1 cellular context compared by ENCODE assay signal in the genomic region with DNA sequence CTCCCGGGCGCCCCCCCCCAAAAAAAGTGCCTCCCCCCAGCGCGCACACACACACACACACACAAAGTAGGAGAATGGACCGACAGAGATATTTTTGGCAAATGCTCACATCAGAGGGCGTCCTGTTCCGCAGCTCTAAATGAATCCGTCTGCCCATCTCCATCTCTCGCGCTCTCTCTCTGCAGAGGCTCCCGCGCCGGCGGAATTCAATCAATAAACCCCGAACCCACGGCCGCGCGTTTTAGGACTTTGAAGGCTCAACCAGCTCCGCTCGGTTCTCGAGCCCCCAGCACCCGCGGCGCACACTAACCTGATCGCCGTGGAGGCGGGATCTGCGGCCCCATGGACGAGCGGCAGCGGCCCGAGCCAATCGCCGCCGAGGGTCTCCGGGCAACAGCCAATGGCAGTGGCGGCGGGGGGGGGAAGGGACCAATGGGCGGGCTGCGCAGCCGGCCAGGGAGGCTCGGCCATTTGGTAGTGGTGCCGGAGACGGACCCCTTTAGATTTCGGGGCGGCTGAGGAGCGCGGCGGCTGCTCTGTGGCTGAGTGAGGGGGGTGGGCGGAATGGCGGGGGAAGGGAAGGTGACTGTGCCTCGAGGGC.
TF ChIP-seq lines count a peak whose summit lies in the region.

A gene (minus strand): TSS at position 307 of the 601 bp plus-strand sequence. CDS start 144 bp downstream, at position 163.

TF ChIP-seq in HepG2, 621 proteins besides CTCF, POLR2A, EP300 and RAD21 (continued from another document and continues in another):
- TF ChIP-seq, protein P1, sequence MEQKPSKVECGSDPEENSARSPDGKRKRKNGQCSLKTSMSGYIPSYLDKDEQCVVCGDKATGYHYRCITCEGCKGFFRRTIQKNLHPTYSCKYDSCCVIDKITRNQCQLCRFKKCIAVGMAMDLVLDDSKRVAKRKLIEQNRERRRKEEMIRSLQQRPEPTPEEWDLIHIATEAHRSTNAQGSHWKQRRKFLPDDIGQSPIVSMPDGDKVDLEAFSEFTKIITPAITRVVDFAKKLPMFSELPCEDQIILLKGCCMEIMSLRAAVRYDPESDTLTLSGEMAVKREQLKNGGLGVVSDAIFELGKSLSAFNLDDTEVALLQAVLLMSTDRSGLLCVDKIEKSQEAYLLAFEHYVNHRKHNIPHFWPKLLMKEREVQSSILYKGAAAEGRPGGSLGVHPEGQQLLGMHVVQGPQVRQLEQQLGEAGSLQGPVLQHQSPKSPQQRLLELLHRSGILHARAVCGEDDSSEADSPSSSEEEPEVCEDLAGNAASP (CRISPR knock-in tag; IDR thresholded peaks at IDR 0.05; ENCODE audit: borderline replicate concordance) = no peak
- TF ChIP-seq ZNF224 (CRISPR knock-in tag; IDR thresholded peaks at IDR 0.05) (no peak), ZNF567 (CRISPR knock-in tag; IDR thresholded peaks at IDR 0.05; ENCODE audit: borderline replicate concordance) (no peak), SETDB1 (CRISPR knock-in tag; IDR thresholded peaks at IDR 0.05; ENCODE audit: borderline replicate concordance) (no peak), RFX1 (IDR thresholded peaks at IDR 0.05) (peak; percentile 13; the same call in 1 of the 2 replicates), KMT2A (CRISPR knock-in tag; IDR thresholded peaks at IDR 0.05) (no peak), AHR (CRISPR knock-in tag; IDR thresholded peaks at IDR 0.05) (no peak), DMAP1 (CRISPR knock-in tag; IDR thresholded peaks at IDR 0.05) (no peak), ZSCAN30 (CRISPR knock-in tag; IDR thresholded peaks at IDR 0.05) (no peak), ZNF484 (CRISPR knock-in tag; IDR thresholded peaks at IDR 0.05; ENCODE audit: borderline replicate concordance, low read depth) (no peak), EED (CRISPR knock-in tag; IDR thresholded peaks at IDR 0.05) (no peak), KLF9 (CRISPR knock-in tag; IDR thresholded peaks at IDR 0.05; ENCODE audit: low read depth) (0 out of 2 replicates have a peak, but pooled peaks have one; percentile 40), RCOR2 (CRISPR knock-in tag; IDR thresholded peaks at IDR 0.05) (no peak), SNAPC2 (CRISPR knock-in tag; IDR thresholded peaks at IDR 0.05) (no peak), FOXA3 (CRISPR knock-in tag; IDR thresholded peaks at IDR 0.05) (no peak), ZNF496 (CRISPR knock-in tag; IDR thresholded peaks at IDR 0.05; ENCODE audit: insufficient replicate concordance) (no peak), FOSL2 (CRISPR knock-in tag; IDR thresholded peaks at IDR 0.05) (no peak; the same call in 1 of the 2 replicates), TCF7 (IDR thresholded peaks at IDR 0.05; ENCODE audit: low read depth) (0 out of 2 replicates have a peak, but pooled peaks have one; percentile 3), GTF2F1 (IDR thresholded peaks at IDR 0.05; ENCODE audit: low read length) (no peak), ZNF225 (CRISPR knock-in tag; IDR thresholded peaks at IDR 0.05) (no peak), MZF1 (CRISPR knock-in tag; IDR thresholded peaks at IDR 0.05; ENCODE audit: borderline replicate concordance) (no peak), ATF1 (CRISPR knock-in tag; IDR thresholded peaks at IDR 0.05) (no peak)
- TF ChIP-seq, protein P2, sequence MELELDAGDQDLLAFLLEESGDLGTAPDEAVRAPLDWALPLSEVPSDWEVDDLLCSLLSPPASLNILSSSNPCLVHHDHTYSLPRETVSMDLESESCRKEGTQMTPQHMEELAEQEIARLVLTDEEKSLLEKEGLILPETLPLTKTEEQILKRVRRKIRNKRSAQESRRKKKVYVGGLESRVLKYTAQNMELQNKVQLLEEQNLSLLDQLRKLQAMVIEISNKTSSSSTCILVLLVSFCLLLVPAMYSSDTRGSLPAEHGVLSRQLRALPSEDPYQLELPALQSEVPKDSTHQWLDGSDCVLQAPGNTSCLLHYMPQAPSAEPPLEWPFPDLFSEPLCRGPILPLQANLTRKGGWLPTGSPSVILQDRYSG (CRISPR knock-in tag; IDR thresholded peaks at IDR 0.05) = no peak
- TF ChIP-seq, protein P3, sequence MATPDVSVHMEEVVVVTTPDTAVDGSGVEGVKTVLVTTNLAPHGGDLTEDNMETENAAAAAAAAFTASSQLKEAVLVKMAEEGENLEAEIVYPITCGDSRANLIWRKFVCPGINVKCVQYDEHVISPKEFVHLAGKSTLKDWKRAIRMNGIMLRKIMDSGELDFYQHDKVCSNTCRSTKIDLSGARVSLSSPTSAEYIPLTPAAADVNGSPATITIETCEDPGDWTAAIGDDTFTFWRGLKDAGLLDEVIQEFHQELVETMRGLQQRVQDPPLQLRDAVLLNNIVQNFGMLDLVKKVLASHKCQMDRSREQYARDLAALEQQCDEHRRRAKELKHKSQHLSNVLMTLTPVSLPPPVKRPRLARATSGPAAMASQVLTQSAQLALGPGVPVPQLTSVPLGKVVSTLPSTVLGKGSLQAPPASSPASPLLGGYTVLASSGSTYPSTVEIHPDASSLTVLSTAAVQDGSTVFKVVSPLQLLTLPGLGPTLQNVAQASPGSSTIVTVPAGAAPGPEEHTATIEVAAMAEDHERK (CRISPR knock-in tag; IDR thresholded peaks at IDR 0.05; ENCODE audit: low read depth) = no peak
- TF ChIP-seq, protein P4, sequence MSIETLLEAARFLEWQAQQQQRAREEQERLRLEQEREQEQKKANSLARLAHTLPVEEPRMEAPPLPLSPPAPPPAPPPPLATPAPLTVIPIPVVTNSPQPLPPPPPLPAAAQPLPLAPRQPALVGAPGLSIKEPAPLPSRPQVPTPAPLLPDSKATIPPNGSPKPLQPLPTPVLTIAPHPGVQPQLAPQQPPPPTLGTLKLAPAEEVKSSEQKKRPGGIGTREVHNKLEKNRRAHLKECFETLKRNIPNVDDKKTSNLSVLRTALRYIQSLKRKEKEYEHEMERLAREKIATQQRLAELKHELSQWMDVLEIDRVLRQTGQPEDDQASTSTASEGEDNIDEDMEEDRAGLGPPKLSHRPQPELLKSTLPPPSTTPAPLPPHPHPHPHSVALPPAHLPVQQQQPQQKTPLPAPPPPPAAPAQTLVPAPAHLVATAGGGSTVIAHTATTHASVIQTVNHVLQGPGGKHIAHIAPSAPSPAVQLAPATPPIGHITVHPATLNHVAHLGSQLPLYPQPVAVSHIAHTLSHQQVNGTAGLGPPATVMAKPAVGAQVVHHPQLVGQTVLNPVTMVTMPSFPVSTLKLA (IDR thresholded peaks at IDR 0.05) = no peak
- TF ChIP-seq, protein P5, sequence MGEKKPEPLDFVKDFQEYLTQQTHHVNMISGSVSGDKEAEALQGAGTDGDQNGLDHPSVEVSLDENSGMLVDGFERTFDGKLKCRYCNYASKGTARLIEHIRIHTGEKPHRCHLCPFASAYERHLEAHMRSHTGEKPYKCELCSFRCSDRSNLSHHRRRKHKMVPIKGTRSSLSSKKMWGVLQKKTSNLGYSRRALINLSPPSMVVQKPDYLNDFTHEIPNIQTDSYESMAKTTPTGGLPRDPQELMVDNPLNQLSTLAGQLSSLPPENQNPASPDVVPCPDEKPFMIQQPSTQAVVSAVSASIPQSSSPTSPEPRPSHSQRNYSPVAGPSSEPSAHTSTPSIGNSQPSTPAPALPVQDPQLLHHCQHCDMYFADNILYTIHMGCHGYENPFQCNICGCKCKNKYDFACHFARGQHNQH (CRISPR knock-in tag; IDR thresholded peaks at IDR 0.05) = no peak
- TF ChIP-seq, protein P6, sequence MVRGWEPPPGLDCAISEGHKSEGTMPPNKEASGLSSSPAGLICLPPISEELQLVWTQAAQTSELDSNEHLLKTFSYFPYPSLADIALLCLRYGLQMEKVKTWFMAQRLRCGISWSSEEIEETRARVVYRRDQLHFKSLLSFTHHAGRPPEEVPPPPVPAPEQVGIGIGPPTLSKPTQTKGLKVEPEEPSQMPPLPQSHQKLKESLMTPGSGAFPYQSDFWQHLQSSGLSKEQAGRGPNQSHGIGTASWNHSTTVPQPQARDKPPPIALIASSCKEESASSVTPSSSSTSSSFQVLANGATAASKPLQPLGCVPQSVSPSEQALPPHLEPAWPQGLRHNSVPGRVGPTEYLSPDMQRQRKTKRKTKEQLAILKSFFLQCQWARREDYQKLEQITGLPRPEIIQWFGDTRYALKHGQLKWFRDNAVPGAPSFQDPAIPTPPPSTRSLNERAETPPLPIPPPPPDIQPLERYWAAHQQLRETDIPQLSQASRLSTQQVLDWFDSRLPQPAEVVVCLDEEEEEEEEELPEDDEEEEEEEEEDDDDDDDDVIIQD (CRISPR knock-in tag; IDR thresholded peaks at IDR 0.05; ENCODE audit: low read depth) = no peak
- TF ChIP-seq, protein P7, sequence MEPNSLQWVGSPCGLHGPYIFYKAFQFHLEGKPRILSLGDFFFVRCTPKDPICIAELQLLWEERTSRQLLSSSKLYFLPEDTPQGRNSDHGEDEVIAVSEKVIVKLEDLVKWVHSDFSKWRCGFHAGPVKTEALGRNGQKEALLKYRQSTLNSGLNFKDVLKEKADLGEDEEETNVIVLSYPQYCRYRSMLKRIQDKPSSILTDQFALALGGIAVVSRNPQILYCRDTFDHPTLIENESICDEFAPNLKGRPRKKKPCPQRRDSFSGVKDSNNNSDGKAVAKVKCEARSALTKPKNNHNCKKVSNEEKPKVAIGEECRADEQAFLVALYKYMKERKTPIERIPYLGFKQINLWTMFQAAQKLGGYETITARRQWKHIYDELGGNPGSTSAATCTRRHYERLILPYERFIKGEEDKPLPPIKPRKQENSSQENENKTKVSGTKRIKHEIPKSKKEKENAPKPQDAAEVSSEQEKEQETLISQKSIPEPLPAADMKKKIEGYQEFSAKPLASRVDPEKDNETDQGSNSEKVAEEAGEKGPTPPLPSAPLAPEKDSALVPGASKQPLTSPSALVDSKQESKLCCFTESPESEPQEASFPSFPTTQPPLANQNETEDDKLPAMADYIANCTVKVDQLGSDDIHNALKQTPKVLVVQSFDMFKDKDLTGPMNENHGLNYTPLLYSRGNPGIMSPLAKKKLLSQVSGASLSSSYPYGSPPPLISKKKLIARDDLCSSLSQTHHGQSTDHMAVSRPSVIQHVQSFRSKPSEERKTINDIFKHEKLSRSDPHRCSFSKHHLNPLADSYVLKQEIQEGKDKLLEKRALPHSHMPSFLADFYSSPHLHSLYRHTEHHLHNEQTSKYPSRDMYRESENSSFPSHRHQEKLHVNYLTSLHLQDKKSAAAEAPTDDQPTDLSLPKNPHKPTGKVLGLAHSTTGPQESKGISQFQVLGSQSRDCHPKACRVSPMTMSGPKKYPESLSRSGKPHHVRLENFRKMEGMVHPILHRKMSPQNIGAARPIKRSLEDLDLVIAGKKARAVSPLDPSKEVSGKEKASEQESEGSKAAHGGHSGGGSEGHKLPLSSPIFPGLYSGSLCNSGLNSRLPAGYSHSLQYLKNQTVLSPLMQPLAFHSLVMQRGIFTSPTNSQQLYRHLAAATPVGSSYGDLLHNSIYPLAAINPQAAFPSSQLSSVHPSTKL (CRISPR knock-in tag; IDR thresholded peaks at IDR 0.05) = no peak
- TF ChIP-seq, protein P8, sequence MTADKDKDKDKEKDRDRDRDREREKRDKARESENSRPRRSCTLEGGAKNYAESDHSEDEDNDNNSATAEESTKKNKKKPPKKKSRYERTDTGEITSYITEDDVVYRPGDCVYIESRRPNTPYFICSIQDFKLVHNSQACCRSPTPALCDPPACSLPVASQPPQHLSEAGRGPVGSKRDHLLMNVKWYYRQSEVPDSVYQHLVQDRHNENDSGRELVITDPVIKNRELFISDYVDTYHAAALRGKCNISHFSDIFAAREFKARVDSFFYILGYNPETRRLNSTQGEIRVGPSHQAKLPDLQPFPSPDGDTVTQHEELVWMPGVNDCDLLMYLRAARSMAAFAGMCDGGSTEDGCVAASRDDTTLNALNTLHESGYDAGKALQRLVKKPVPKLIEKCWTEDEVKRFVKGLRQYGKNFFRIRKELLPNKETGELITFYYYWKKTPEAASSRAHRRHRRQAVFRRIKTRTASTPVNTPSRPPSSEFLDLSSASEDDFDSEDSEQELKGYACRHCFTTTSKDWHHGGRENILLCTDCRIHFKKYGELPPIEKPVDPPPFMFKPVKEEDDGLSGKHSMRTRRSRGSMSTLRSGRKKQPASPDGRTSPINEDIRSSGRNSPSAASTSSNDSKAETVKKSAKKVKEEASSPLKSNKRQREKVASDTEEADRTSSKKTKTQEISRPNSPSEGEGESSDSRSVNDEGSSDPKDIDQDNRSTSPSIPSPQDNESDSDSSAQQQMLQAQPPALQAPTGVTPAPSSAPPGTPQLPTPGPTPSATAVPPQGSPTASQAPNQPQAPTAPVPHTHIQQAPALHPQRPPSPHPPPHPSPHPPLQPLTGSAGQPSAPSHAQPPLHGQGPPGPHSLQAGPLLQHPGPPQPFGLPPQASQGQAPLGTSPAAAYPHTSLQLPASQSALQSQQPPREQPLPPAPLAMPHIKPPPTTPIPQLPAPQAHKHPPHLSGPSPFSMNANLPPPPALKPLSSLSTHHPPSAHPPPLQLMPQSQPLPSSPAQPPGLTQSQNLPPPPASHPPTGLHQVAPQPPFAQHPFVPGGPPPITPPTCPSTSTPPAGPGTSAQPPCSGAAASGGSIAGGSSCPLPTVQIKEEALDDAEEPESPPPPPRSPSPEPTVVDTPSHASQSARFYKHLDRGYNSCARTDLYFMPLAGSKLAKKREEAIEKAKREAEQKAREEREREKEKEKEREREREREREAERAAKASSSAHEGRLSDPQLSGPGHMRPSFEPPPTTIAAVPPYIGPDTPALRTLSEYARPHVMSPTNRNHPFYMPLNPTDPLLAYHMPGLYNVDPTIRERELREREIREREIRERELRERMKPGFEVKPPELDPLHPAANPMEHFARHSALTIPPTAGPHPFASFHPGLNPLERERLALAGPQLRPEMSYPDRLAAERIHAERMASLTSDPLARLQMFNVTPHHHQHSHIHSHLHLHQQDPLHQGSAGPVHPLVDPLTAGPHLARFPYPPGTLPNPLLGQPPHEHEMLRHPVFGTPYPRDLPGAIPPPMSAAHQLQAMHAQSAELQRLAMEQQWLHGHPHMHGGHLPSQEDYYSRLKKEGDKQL (CRISPR knock-in tag; IDR thresholded peaks at IDR 0.05; ENCODE audit: low read depth) = no peak
- TF ChIP-seq, protein P9, sequence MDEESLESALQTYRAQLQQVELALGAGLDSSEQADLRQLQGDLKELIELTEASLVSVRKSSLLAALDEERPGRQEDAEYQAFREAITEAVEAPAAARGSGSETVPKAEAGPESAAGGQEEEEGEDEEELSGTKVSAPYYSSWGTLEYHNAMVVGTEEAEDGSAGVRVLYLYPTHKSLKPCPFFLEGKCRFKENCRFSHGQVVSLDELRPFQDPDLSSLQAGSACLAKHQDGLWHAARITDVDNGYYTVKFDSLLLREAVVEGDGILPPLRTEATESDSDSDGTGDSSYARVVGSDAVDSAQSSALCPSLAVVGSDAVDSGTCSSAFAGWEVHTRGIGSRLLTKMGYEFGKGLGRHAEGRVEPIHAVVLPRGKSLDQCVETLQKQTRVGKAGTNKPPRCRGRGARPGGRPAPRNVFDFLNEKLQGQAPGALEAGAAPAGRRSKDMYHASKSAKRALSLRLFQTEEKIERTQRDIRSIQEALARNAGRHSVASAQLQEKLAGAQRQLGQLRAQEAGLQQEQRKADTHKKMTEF (CRISPR knock-in tag; IDR thresholded peaks at IDR 0.05) = 0 out of 2 replicates have a peak, but pooled peaks have one; percentile 36
